ENCODE assay signal across 8 cellular contexts in genomic region chr6:28489366-28490190, GRCh38. TPM values are rescaled to one million over a fixed set of nuclear protein-coding genes. Genes with fewer than 3 reads are reported as not detected.
DNase-seq lines count a peak whose midpoint lies in the region; ATAC-seq and TF ChIP-seq lines count a peak whose summit lies in the region.

No MANE protein-coding gene starts in this region.

- H3K27me3 ChIP-seq in HCT116 (ENCODE audit: insufficient read depth, low read length) = no peaks in the 10 kb centered on the region

- H2AFZ ChIP-seq in HCT116 (ENCODE audit: low read depth, low read length, poor library complexity, severe bottlenecking) = peak overlapping the region; percentile 99

- TF ChIP-seq POLR2A in HCT116 (IDR thresholded peaks at IDR 0.05; ENCODE audit: borderline replicate concordance, extremely low read depth, insufficient read depth, insufficient read length) = no peak

- H3K36me3 Mint-ChIP-seq in activated naive CD4-positive, alpha-beta T cell treated with anti-CD3 and anti-CD28 coated beads, Interleukin-2, amount 50 U/mL, for 24 hours = no peaks in the 10 kb centered on the region

- peak; percentile 83 for DNase-seq in ELF-1 (ENCODE audit: low read depth, low spot score)
- DNase-seq in HCT116 (ENCODE audit: low read depth, low spot score) = peak; percentile 62
- peak; percentile 67 for DNase-seq in NCI-H69 (lab: John Stamatoyannopoulos, UW)
- DNase-seq in left ventricle myocardium superior = peak; percentile 28
- DNase-seq in retina = peak; percentile 69
- no peak for DNase-seq in T1000 (lab: John Stamatoyannopoulos, UW)
- no peak for DNase-seq in HT-29 (ENCODE audit: low spot score)

- no peaks in the 10 kb centered on the region for H3K9me2 ChIP-seq in HCT116 (ENCODE audit: insufficient read depth)

- H3K4me3 Mint-ChIP-seq in activated naive CD4-positive, alpha-beta T cell treated with anti-CD3 and anti-CD28 coated beads, Interleukin-2, amount 50 U/mL, for 24 hours = peak overlapping the region; percentile 77

- no peaks in the 10 kb centered on the region for H4K20me1 ChIP-seq in HCT116 (ENCODE audit: insufficient read depth)

- no peak overlapping the region for H3K9ac ChIP-seq in HCT116 (ENCODE audit: low read length)

- H3K9me3 Mint-ChIP-seq in activated naive CD4-positive, alpha-beta T cell treated with anti-CD3 and anti-CD28 coated beads, Interleukin-2, amount 50 U/mL, for 24 hours = no peaks in the 10 kb centered on the region

- H3K79me2 ChIP-seq in HCT116 (ENCODE audit: insufficient read depth, low read length) = no peaks in the 10 kb centered on the region

- H3K9me3 ChIP-seq in HCT116 (ENCODE audit: control insufficient read depth in 1 of 2, insufficient read depth in 1 of 2, low read depth in 1 of 2, low read length in 2 of 2) = no peaks in the 10 kb centered on the region

- H3K4me1 Mint-ChIP-seq in activated naive CD4-positive, alpha-beta T cell treated with anti-CD3 and anti-CD28 coated beads, Interleukin-2, amount 50 U/mL, for 24 hours = peaks cover 22% of the 10 kb centered on the region

- RAD21 ChIA-PET in HCT116 (lab: Charles Lee; ENCODE audit: low non-redundant PET in 1 of 2, low total read pairs in 2 of 2, uncharacterized antibody in 2 of 2, unreplicated experiment in 2 of 2) = no interaction called here

- no TSS peak for BruUV-seq in HCT116 (replicated peaks; lab: Mats Ljungman, UMichigan)

- ATAC-seq in HCT116 (peak; percentile 93), left ventricle myocardium superior (peak; percentile 37)

- peaks cover 45% of the 10 kb centered on the region for H3K27me3 Mint-ChIP-seq in activated naive CD4-positive, alpha-beta T cell treated with anti-CD3 and anti-CD28 coated beads, Interleukin-2, amount 50 U/mL, for 24 hours

- peaks cover 6 to 13% of the 10 kb centered on the region in 2 experiments; a peak in 3 of 4 replicates for H3K4me1 ChIP-seq in HCT116 (ENCODE audit: control insufficient read depth in 1 of 2, insufficient read depth in 2 of 2, low read length in 2 of 2)

- POLR2A ChIA-PET in HCT116 (lab: Charles Lee) = interaction anchor here (0.6 to 0.7 kb wide), 2 partner anchors 20 to 1258 kb away, joined by 3 read pairs; no protein-coding TSS in a partner anchor

- peak overlapping the region; percentile 24 to 34; a peak in 3 of 4 replicates for H3K4me3 ChIP-seq in HCT116 (replicated peaks in 1 of 2; ENCODE audit: low read depth in 1 of 2, low read length in 2 of 2)

- H3K27ac ChIP-seq in HCT116 (ENCODE audit: low read depth, low read length) = no peak overlapping the region

- peak overlapping the region; percentile 65 for H3K27ac Mint-ChIP-seq in activated naive CD4-positive, alpha-beta T cell treated with anti-CD3 and anti-CD28 coated beads, Interleukin-2, amount 50 U/mL, for 24 hours

- TF ChIP-seq RAD21 in HCT116 (IDR thresholded peaks at IDR 0.05; ENCODE audit: low read depth) = no peak

- H3K4me2 ChIP-seq in HCT116 (ENCODE audit: low read length) = peak overlapping the region; percentile 57

- CTCF ChIA-PET in HCT116 (lab: Charles Lee) = interaction anchor here (0.8 to 1.4 kb wide), 2 partner anchors 48 to 133 kb away, joined by 3 to 4 read pairs; no protein-coding TSS in a partner anchor

- no peak for TF ChIP-seq CTCF in HCT116 (IDR thresholded peaks at IDR 0.05 in 2 of 3, conservative IDR thresholded peaks at IDR 0.05 in 1 of 3; ENCODE audit: borderline replicate concordance in 1 of 3, insufficient read depth in 1 of 3, low read depth in 2 of 3, low read length in 2 of 3)

- intact Hi-C loops in HCT116 (cut with micrococcal nuclease) = no loop called here
- intact Hi-C loops in left ventricle myocardium superior (cut with micrococcal nuclease) = no loop called here

- no peaks in the 10 kb centered on the region for H3K36me3 ChIP-seq in HCT116 (ENCODE audit: control insufficient read depth in 1 of 2, insufficient read depth in 2 of 2, low read length in 2 of 2)

TF ChIP-seq in HCT116, 20 proteins besides CTCF, POLR2A, EP300 and RAD21:
- TF ChIP-seq TCF7L2 (IDR thresholded peaks at IDR 0.05; ENCODE audit: borderline replicate concordance, extremely low read depth, insufficient read depth, insufficient read length) (no peak), EZH2 (IDR thresholded peaks at IDR 0.05) (no peak), JUND (IDR thresholded peaks at IDR 0.05) (no peak), ZBTB33 (IDR thresholded peaks at IDR 0.05; ENCODE audit: extremely low read depth, insufficient replicate concordance, low read length) (no peak), REST (IDR thresholded peaks at IDR 0.05; ENCODE audit: low read depth) (no peak), POLR2AphosphoS5 (IDR thresholded peaks at IDR 0.05; ENCODE audit: low read depth, low read length) (no peak), SRF (IDR thresholded peaks at IDR 0.05; ENCODE audit: low read depth) (peak; percentile 63; the same call in 1 of the 2 replicates), ZFX (IDR thresholded peaks at IDR 0.05) (no peak), EGR1 (IDR thresholded peaks at IDR 0.05; ENCODE audit: low read depth) (no peak), SIN3A (IDR thresholded peaks at IDR 0.05; ENCODE audit: low read depth) (no peak), MAX (IDR thresholded peaks at IDR 0.05) (peak; percentile 56), ELF1 (IDR thresholded peaks at IDR 0.05; ENCODE audit: borderline replicate concordance, low read depth) (no peak), ZNF274 (IDR thresholded peaks at IDR 0.05; ENCODE audit: low read depth, low read length) (no peak)

RNA-seq across cellular contexts. Expression of gene GPX6, which starts 26.0 kb away (rescaled TPM):
- total RNA-seq in HCT116 (2021; ENCODE audit: unreplicated experiment) = not detected
- polyA plus RNA-seq in HCT116 (2012) = not detected in 2 replicates
- total RNA-seq in left ventricle myocardium superior = not detected
- total RNA-seq in HT-29 (2014; rRNA removed; shearing (Covaris generic)) = not detected in 2 replicates

RNA-seq across cellular contexts. Expression of gene GPX5, which starts 36.1 kb away (rescaled TPM):
- total RNA-seq in HCT116 (2021; ENCODE audit: unreplicated experiment) = not detected
- not detected in 2 replicates for polyA plus RNA-seq in HCT116 (2012)
- not detected for total RNA-seq in left ventricle myocardium superior
- total RNA-seq in HT-29 (2014; rRNA removed; shearing (Covaris generic)) = not detected in 2 replicates

RNA-seq across cellular contexts. Expression of gene ZSCAN23, which starts 46.3 kb away (rescaled TPM):
- total RNA-seq in HCT116 (2021; ENCODE audit: unreplicated experiment) (not detected), left ventricle myocardium superior (1.2 TPM)
- polyA plus RNA-seq in HCT116 (2012) = not detected in 2 replicates
- 0.64 and 1.1 TPM in 2 replicates for total RNA-seq in HT-29 (2014; rRNA removed; shearing (Covaris generic))

Comparison
In these comparisons a context has a peak if more than half of its experiments do, and no peak if none do; other contexts are left out.
1. DNase-seq: peak in ELF-1 (single experiment), HCT116 (single experiment), NCI-H69 (single experiment), left ventricle myocardium superior (single experiment) and retina (single experiment); none in T1000 (single experiment) and HT-29 (single experiment).